ENCODE assay signal across 1 cellular context in genomic region chr19:12652219-12652618, GRCh38.
TF ChIP-seq lines count a peak whose summit lies in the region.

No MANE protein-coding gene starts in this region.

TF ChIP-seq in K562, 482 proteins besides CTCF, POLR2A, EP300 and RAD21:
- TF ChIP-seq NR0B1 (IDR thresholded peaks at IDR 0.05; ENCODE audit: partially characterized antibody) = no peak
- TF ChIP-seq MAFK (IDR thresholded peaks at IDR 0.05; ENCODE audit: low read length) = 0 out of 2 replicates have a peak, but pooled peaks have one; percentile 4
- TF ChIP-seq ZBTB5 (IDR thresholded peaks at IDR 0.05) = no peak
- TF ChIP-seq NFE2 (IDR thresholded peaks at IDR 0.05; ENCODE audit: low read depth) = peak; percentile 64
- TF ChIP-seq DPF2 (IDR thresholded peaks at IDR 0.05) = peak; percentile 51; the same call in 1 of the 2 replicates
- TF ChIP-seq ZNF316 (IDR thresholded peaks at IDR 0.05) = peak; percentile 72
- no peak for TF ChIP-seq ZNF551 (CRISPR knock-in tag; IDR thresholded peaks at IDR 0.05)
- no peak for TF ChIP-seq TEAD2 (tag; IDR thresholded peaks at IDR 0.05)
- TF ChIP-seq MCM7 (IDR thresholded peaks at IDR 0.05) = no peak
- TF ChIP-seq ZEB2 (IDR thresholded peaks at IDR 0.05) = no peak
- TF ChIP-seq TAL1 (IDR thresholded peaks at IDR 0.05) = peak; percentile 31; the same call in 1 of the 2 replicates
- no peak for TF ChIP-seq GABPA (tag; conservative IDR thresholded peaks at IDR 0.05; ENCODE audit: low read depth)
- TF ChIP-seq CAMTA2 (CRISPR knock-in tag; conservative IDR thresholded peaks at IDR 0.05) = no peak
- TF ChIP-seq CBFA2T3 (IDR thresholded peaks at IDR 0.05) = peak; percentile 48; the same call in 1 of the 2 replicates
- TF ChIP-seq ZNF699 (CRISPR knock-in tag; IDR thresholded peaks at IDR 0.05; ENCODE audit: insufficient replicate concordance) = no peak
- no peak for TF ChIP-seq RB1 (IDR thresholded peaks at IDR 0.05; ENCODE audit: low read depth)
- no peak for TF ChIP-seq CTBP1 (IDR thresholded peaks at IDR 0.05; ENCODE audit: borderline replicate concordance)
- no peak for TF ChIP-seq ZNF318 (IDR thresholded peaks at IDR 0.05; ENCODE audit: borderline replicate concordance in 1 of 2, low read depth in 1 of 2)
- TF ChIP-seq C11orf30 (IDR thresholded peaks at IDR 0.05; ENCODE audit: low read depth) = peak; percentile 75
- peak; percentile 34; the same call in 1 of the 2 replicates for TF ChIP-seq ARID1B (IDR thresholded peaks at IDR 0.05)
- no peak for TF ChIP-seq SNIP1 (IDR thresholded peaks at IDR 0.05; ENCODE audit: low read depth)
- TF ChIP-seq IRF2 (CRISPR knock-in tag; IDR thresholded peaks at IDR 0.05) = no peak
- TF ChIP-seq MAFF (IDR thresholded peaks at IDR 0.05; ENCODE audit: low read length) = peak; percentile 6; the same call in 1 of the 2 replicates
